ENCODE assay signal across 7 cellular contexts in genomic region chr9:89564257-89564878, GRCh38. TPM values are rescaled to one million over a fixed set of nuclear protein-coding genes. Genes with fewer than 3 reads are reported as not detected.
DNase-seq lines count a peak whose midpoint lies in the region; ATAC-seq and TF ChIP-seq lines count a peak whose summit lies in the region.

No MANE protein-coding gene starts in this region.

- TF ChIP-seq POLR2A in esophagus muscularis mucosa (IDR thresholded peaks at IDR 0.05; ENCODE audit: low read depth) = no peak

- no peaks in the 10 kb centered on the region for H3K9me3 ChIP-seq in esophagus muscularis mucosa
- H3K9me3 ChIP-seq in effector memory CD4-positive, alpha-beta T cell (ENCODE audit: control insufficient read depth, low read length) = no peaks in the 10 kb centered on the region

- ATAC-seq in GM18511 (IDR thresholded peaks at IDR 0.05; ENCODE audit: unreplicated experiment) (peak; percentile 62), HG03039 (IDR thresholded peaks at IDR 0.05; ENCODE audit: unreplicated experiment) (peak; percentile 61)

- WGBS in esophagus muscularis mucosa = 59% methylated on average over 17 of the region's 18 CpGs

- H3K4me3 ChIP-seq in esophagus muscularis mucosa = no peak overlapping the region
- no peak overlapping the region for H3K4me3 ChIP-seq in effector memory CD4-positive, alpha-beta T cell (ENCODE audit: insufficient read depth, low read depth, low read length, poor library complexity, severe bottlenecking)

- H3K4me1 ChIP-seq in esophagus muscularis mucosa = no peaks in the 10 kb centered on the region
- H3K4me1 ChIP-seq in effector memory CD4-positive, alpha-beta T cell (ENCODE audit: control insufficient read depth, insufficient read depth, low read length, poor library complexity, severe bottlenecking) = no peaks in the 10 kb centered on the region

- TF ChIP-seq EP300 in esophagus muscularis mucosa (IDR thresholded peaks at IDR 0.05) = no peak

- DNase-seq in OCI-M1 (lab: John Stamatoyannopoulos, UW) = peak; percentile 84
- DNase-seq in left kidney (ENCODE audit: low read depth, low spot score) = peak; percentile 60
- DNase-seq in esophagus muscularis mucosa (ENCODE audit: extremely low spot score) = no peak
- no peak for DNase-seq in effector memory CD4-positive, alpha-beta T cell
- DNase-seq in stimulated activated CD4-positive, alpha-beta T cell treated with anti-CD3 and anti-CD28 coated beads, Interleukin-1b, Interleukin-23, amount 100 ng/mL, for 48 hours = no peak

- no peaks in the 10 kb centered on the region for H3K36me3 ChIP-seq in esophagus muscularis mucosa
- no peaks in the 10 kb centered on the region for H3K36me3 ChIP-seq in effector memory CD4-positive, alpha-beta T cell (ENCODE audit: control insufficient read depth, insufficient read depth, low read length)

- intact Hi-C loops in esophagus muscularis mucosa (cut with DNase I) = no loop called here

- no peak for TF ChIP-seq CTCF in esophagus muscularis mucosa (IDR thresholded peaks at IDR 0.05)

- no peak overlapping the region for H3K27ac ChIP-seq in esophagus muscularis mucosa (replicated peaks in 1 of 4)
- no peak overlapping the region for H3K27ac ChIP-seq in effector memory CD4-positive, alpha-beta T cell (ENCODE audit: insufficient read depth, low read length, poor library complexity, severe bottlenecking)

- peaks cover 0 to 18% (median 0%) of the 10 kb centered on the region in 4 donors for H3K27me3 ChIP-seq in esophagus muscularis mucosa
- no peaks in the 10 kb centered on the region for H3K27me3 ChIP-seq in effector memory CD4-positive, alpha-beta T cell (replicated peaks; ENCODE audit: control insufficient read depth, insufficient read depth, low read length, poor library complexity, severe bottlenecking)

RNA-seq across cellular contexts. Expression of gene GADD45G, which starts 40.4 kb away (rescaled TPM):
- total RNA-seq in esophagus muscularis mucosa = 100 to 1,000 TPM in 2 of 4 donors, 10 to 100 TPM in 2; 44.0 to 136 (median 103) TPM

Comparison
In these comparisons a context has a peak if more than half of its experiments do, and no peak if none do; other contexts are left out.
1. DNase-seq: peak in OCI-M1 (single experiment) and left kidney (single experiment); none in esophagus muscularis mucosa (single experiment), effector memory CD4-positive, alpha-beta T cell (0 of 3) and stimulated activated CD4-positive, alpha-beta T cell treated with anti-CD3 and anti-CD28 coated beads, Interleukin-1b, Interleukin-23, amount 100 ng/mL, for 48 hours (single experiment).